Comparison of ENCODE assay signal across 22 cellular contexts in genomic region chr17:50762177-50762576, GRCh38. TPM values are rescaled to one million over a fixed set of nuclear protein-coding genes. Genes with fewer than 3 reads are reported as not detected.
A peak's percentile ranks its signal among the peaks of the same experiment; 100 is the strongest.
DNase-seq lines count a peak whose midpoint lies in the region; ATAC-seq and TF ChIP-seq lines count a peak whose summit lies in the region.
"Had no signal": no experiment of that assay in that cellular context is flagged by ENCODE, and none has a peak within 500 bp of the region (broad histone marks: within the 10 kb centered on the region; RNA-seq: fewer than 3 reads in every experiment).

No MANE protein-coding gene starts in this region.

- H2BK12ac ChIP-seq in trophoblast cell (ENCODE audit: low read length), result no peak overlapping the region

- H3K36me3 ChIP-seq in GM23248 (ENCODE audit: low read depth) (no peaks in the 10 kb centered on the region), trophoblast cell (ENCODE audit: control insufficient read depth in 1 of 2, insufficient read depth in 2 of 2, low read length in 2 of 2) (no peaks in the 10 kb centered on the region), tibial artery (no peaks in the 10 kb centered on the region)

- no peak overlapping the region for H2AK5ac ChIP-seq in trophoblast cell (ENCODE audit: low read length)

- intact Hi-C loops in tibial artery (cut with DNase I; ENCODE audit: low total_unique reads) (no loop called here), posterior cingulate gyrus (cut with DNase I) (no loop called here)

- no peak overlapping the region for H2BK120ac ChIP-seq in trophoblast cell (ENCODE audit: insufficient read depth, low read length, poor library complexity)

- no peak overlapping the region for H3K27ac ChIP-seq in GM23248
- H3K27ac ChIP-seq in trophoblast cell (ENCODE audit: low read depth, low read length), result no peak overlapping the region
- H3K27ac ChIP-seq in tibial artery, result no peak overlapping the region

- H3K4me1 Mint-ChIP-seq in WTC11 (peaks cover 16% of the 10 kb centered on the region), memory B cell (peaks cover 29% of the 10 kb centered on the region)

- no peak overlapping the region for H2BK5ac ChIP-seq in trophoblast cell (ENCODE audit: low read depth, low read length, poor library complexity)

- H3K79me2 ChIP-seq in GM23248 (ENCODE audit: insufficient read depth) (no peaks in the 10 kb centered on the region), trophoblast cell (ENCODE audit: control insufficient read depth, insufficient read depth, low read length, poor library complexity) (no peaks in the 10 kb centered on the region)

- H3K9me3 ChIP-seq in GM23248 (ENCODE audit: low read depth), result no peaks in the 10 kb centered on the region
- H3K9me3 ChIP-seq in trophoblast cell (ENCODE audit: insufficient read depth, low read depth, low read length), result no peaks in the 10 kb centered on the region
- no peaks in the 10 kb centered on the region for H3K9me3 ChIP-seq in tibial artery
- H3K9me3 ChIP-seq: A549 had no signal

- no peaks in the 10 kb centered on the region for H4K20me1 ChIP-seq in GM23248 (ENCODE audit: insufficient read depth)

- H3K4ac ChIP-seq in trophoblast cell (ENCODE audit: low read depth, low read length), result no peak overlapping the region

- CTCF ChIA-PET in WTC11 (lab: Charles Lee), result interaction anchor here (1.5 to 7.7 kb wide), 2 partner anchors 21 to 80 kb away, joined by 11 to 70 read pairs; no protein-coding TSS in a partner anchor
- CTCF ChIA-PET in GM10248 (lab: Yijun Ruan, JAX), result interaction anchor here (1.0 to 8.0 kb wide), 8 partner anchors 10 to 90 kb away, joined by 3 to 85 read pairs (median 6); no protein-coding TSS in a partner anchor

- DNase-seq in GM23248, result no peak
- DNase-seq in WTC11 (ENCODE audit: low spot score), result no peak
- DNase-seq in memory B cell (ENCODE audit: low spot score in 2 of 2), result no peak
- DNase-seq in trophoblast cell, result no peak
- no peak for DNase-seq in tibial artery
- DNase-seq in stimulated activated CD8-positive, alpha-beta memory T cell treated with anti-CD3 and anti-CD28 coated beads, Interleukin-4, amount 100 ng/mL, for 48 hours, result no peak
- DNase-seq in GM10248 (ENCODE audit: extremely low spot score), result no peak
- no peak for DNase-seq in posterior cingulate gyrus
- DNase-seq: CD4-positive, CD25-positive, alpha-beta regulatory T cell; DMS79; H9; KG1; NCI-H1105; NCI-H146; NCI-H2029; NCI-H2227 treated with DMSO at 0.1 percent for 48 hours; NCI-H510A; NCI-H774; NK-92 treated with Interleukin-12 subunit alpha and Interleukin-12 subunit beta, amount 100 ng/mL, for 24 hours had no signal

- no peak overlapping the region for H3K14ac ChIP-seq in trophoblast cell (ENCODE audit: low read length)

- POLR2A ChIA-PET in WTC11 (lab: Charles Lee) (interaction anchor here (2.0 kb wide), 1 partner anchor 104 kb away, joined by 16 read pairs; the partner anchor contains the start of gene TOB1), GM10248 (lab: Yijun Ruan, JAX) (no interaction called here)

- in situ Hi-C loops in GM23248 (cut with MboI), result no loop called here

- no peaks in the 10 kb centered on the region for H3K9me3 Mint-ChIP-seq in WTC11
- no peaks in the 10 kb centered on the region for H3K9me3 Mint-ChIP-seq in memory B cell
- H3K9me3 Mint-ChIP-seq: H9 had no signal

- no peak overlapping the region for H3K4me3 ChIP-seq in GM23248
- H3K4me3 ChIP-seq in trophoblast cell (ENCODE audit: low read depth, low read length), result no peak overlapping the region
- no peak overlapping the region for H3K4me3 ChIP-seq in tibial artery

- no peaks in the 10 kb centered on the region; the same call in 1 of the 2 replicates for H3K27me3 Mint-ChIP-seq in WTC11 (ENCODE audit: low read depth)
- no peaks in the 10 kb centered on the region for H3K27me3 Mint-ChIP-seq in memory B cell

- ATAC-seq in WTC11, result no peak
- no peak for ATAC-seq in memory B cell (ENCODE audit: low read depth)
- ATAC-seq: Panc1 had no signal

- H3K4me2 ChIP-seq in GM23248 (ENCODE audit: unreplicated experiment), result no peak overlapping the region
- no peak overlapping the region for H3K4me2 ChIP-seq in trophoblast cell (ENCODE audit: low read length)

- no peaks in the 10 kb centered on the region for H3K79me1 ChIP-seq in trophoblast cell (ENCODE audit: low read length)

- 0 out of 2 replicates have a peak, but pooled peaks cover under 1% of the 10 kb centered on the region for H3F3A ChIP-seq in GM23248 (ENCODE audit: insufficient read depth)

- 94 to 97% methylated on average over 2 of the region's 2 CpGs for WGBS in GM23248 (ENCODE audit: low coverage in 1 of 2, low lambda C conversion rate in 2 of 2, missing lambda C conversion rate in 2 of 2), 2 experiments
- no CpG with 5 or more reads among the region's 2 CpGs for WGBS in trophoblast cell (ENCODE audit: extremely low coverage, insufficient coverage, insufficient read length)

- H3K36me3 Mint-ChIP-seq in WTC11 (no peaks in the 10 kb centered on the region), memory B cell (no peaks in the 10 kb centered on the region)
- H3K36me3 Mint-ChIP-seq: CD4-positive, CD25-positive, alpha-beta regulatory T cell had no signal

- TF ChIP-seq CTCF in WTC11 (IDR thresholded peaks at IDR 0.05) (no peak), tibial artery (IDR thresholded peaks at IDR 0.05) (no peak), GM10248 (IDR thresholded peaks at IDR 0.05; ENCODE audit: control extremely low read depth, extremely low read depth, low read depth, missing control alignments) (no peak)

- H3K4me3 Mint-ChIP-seq in WTC11 (no peak overlapping the region), memory B cell (peak overlapping the region; percentile 47)

- H3K27ac Mint-ChIP-seq in WTC11, result no peak overlapping the region
- H3K27ac Mint-ChIP-seq in memory B cell, result no peak overlapping the region

- H3K23ac ChIP-seq in trophoblast cell (ENCODE audit: low read length), result no peak overlapping the region

- H3K9ac ChIP-seq in GM23248 (no peak overlapping the region), trophoblast cell (ENCODE audit: low read length) (no peak overlapping the region)

- H4K12ac ChIP-seq in trophoblast cell (ENCODE audit: low read depth, low read length), result no peak overlapping the region

- no peaks in the 10 kb centered on the region for H3K9me2 ChIP-seq in GM23248 (ENCODE audit: insufficient read depth)

- H3K4me1 ChIP-seq in GM23248 (ENCODE audit: insufficient read depth), result no peaks in the 10 kb centered on the region
- H3K4me1 ChIP-seq in trophoblast cell (ENCODE audit: control insufficient read depth in 1 of 2, insufficient read depth in 2 of 2, low read length in 2 of 2), result peaks cover 12 to 14% of the 10 kb centered on the region in 2 experiments
- H3K4me1 ChIP-seq in tibial artery, result peaks cover 0 to 28% (median 18%) of the 10 kb centered on the region in 4 donors

- peak overlapping the region; percentile 95; the same call in 1 of the 2 replicates for H2AFZ ChIP-seq in GM23248
- H2AFZ ChIP-seq in trophoblast cell (ENCODE audit: insufficient read depth, low read length, poor library complexity), result no peak overlapping the region

- H4K91ac ChIP-seq in trophoblast cell (ENCODE audit: low read depth, low read length), result no peak overlapping the region

- H3K18ac ChIP-seq in trophoblast cell (ENCODE audit: low read length), result no peak overlapping the region

- H3K27me3 ChIP-seq in GM23248 (replicated peaks; ENCODE audit: insufficient read depth), result no peaks in the 10 kb centered on the region
- no peaks in the 10 kb centered on the region for H3K27me3 ChIP-seq in trophoblast cell (ENCODE audit: insufficient read depth, low read length)
- no peaks in the 10 kb centered on the region for H3K27me3 ChIP-seq in tibial artery

- peak overlapping the region; percentile 34 for H4K8ac ChIP-seq in trophoblast cell (ENCODE audit: low read depth, low read length)

TF ChIP-seq in WTC11, 78 proteins besides CTCF, POLR2A, EP300 and RAD21:
- TF ChIP-seq SOX15 (CRISPR knock-in tag; IDR thresholded peaks at IDR 0.05) (no peak), ZNF121 (CRISPR knock-in tag; IDR thresholded peaks at IDR 0.05) (peak; percentile 87)

RNA-seq across cellular contexts. Expression of gene ANKRD40CL, which starts 5.1 kb away (rescaled TPM):
- not detected in 2 replicates for total RNA-seq in GM23248 (2014; rRNA removed; shearing (Covaris generic))
- not detected in 2 replicates for polyA plus RNA-seq in GM23248 (2016; fragmentation: Nextera tagmentation; extraction: Ambion mirVana)
- total RNA-seq in WTC11 (2021), result not detected in 3 replicates
- not detected in 2 replicates for polyA plus RNA-seq in trophoblast cell (2013)
- total RNA-seq: CD4-positive, CD25-positive, alpha-beta regulatory T cell; H9 had no signal
- polyA plus RNA-seq: BJ; CD4-positive, CD25-positive, alpha-beta regulatory T cell had no signal

RNA-seq across cellular contexts. Expression of gene LUC7L3, which starts 42.8 kb away (rescaled TPM):
- total RNA-seq in GM23248 (2014; rRNA removed; shearing (Covaris generic)), result 57.5 and 59.1 TPM in 2 replicates
- polyA plus RNA-seq in GM23248 (2016; fragmentation: Nextera tagmentation; extraction: Ambion mirVana), result 100 and 138 TPM in 2 replicates
- total RNA-seq in WTC11 (2021), result 182 to 190 TPM (median 186 TPM) in 3 replicates
- polyA plus RNA-seq in trophoblast cell (2013), result 128 and 131 TPM in 2 replicates

RNA-seq across cellular contexts. Expression of gene ANKRD40, which starts 54.5 kb away (rescaled TPM):
- total RNA-seq in GM23248 (2014; rRNA removed; shearing (Covaris generic)), result 35.5 and 36.5 TPM in 2 replicates
- polyA plus RNA-seq in GM23248 (2016; fragmentation: Nextera tagmentation; extraction: Ambion mirVana), result 20.1 and 20.2 TPM in 2 replicates
- total RNA-seq in WTC11 (2021), result 43.3 to 45.3 TPM (median 45.3 TPM) in 3 replicates
- 19.4 and 20.6 TPM in 2 replicates for polyA plus RNA-seq in trophoblast cell (2013)
